8 cellular contexts compared by ENCODE assay signal in the genomic region with DNA sequence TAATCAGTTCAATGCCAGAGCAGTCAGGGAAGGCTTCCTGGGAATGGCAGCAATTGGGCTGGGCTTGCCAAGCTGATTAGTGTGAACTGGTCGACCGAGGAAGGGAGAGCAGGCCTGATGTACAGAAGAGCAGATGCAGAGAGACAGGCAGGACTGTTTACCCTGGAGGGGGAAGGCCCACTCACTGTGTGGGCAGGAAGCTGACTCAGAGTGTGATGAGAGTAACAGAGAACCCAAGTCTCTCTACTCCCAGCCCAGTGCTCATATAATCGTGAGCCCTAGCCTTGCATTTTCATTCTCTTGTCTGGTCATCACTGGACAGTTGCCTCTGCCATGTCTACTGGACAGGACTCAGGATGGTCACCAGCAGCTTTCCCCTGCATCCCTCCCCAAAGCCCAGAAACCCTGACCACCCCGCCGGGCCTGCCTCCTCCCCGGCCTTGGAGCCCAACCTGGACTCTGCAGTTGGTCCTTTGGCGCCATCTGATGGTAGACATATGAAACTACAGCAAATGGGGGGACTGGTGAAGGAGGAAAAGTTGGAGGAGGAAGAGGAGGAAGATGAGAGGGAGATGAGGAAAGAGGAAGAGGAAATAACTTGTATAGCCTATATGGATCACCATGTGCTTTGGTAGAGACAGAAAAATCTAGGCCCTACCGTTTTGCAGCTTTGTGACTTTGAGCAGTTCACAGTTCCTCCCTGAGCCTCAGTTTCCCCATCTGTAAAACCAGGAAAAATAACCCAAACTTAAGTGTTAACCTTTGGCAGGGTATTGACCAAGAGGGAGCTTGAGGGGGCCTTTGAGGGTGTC. TPM values are rescaled to one million over a fixed set of nuclear protein-coding genes. Genes with fewer than 3 reads are reported as not detected.
DNase-seq lines count a peak whose midpoint lies in the region; ATAC-seq, FAIRE-seq and TF ChIP-seq lines count a peak whose summit lies in the region.

No MANE protein-coding gene starts in this region.

- H3K4me1 Mint-ChIP-seq in CD14-positive monocyte = peaks cover 26% of the 10 kb centered on the region
- peaks cover 26% of the 10 kb centered on the region for H3K4me1 Mint-ChIP-seq in activated T-helper 1 cell treated with anti-CD3 and anti-CD28 coated beads, Interleukin-12 subunit alpha, Interleukin-12 subunit beta, Interleukin-2, Interleukin-4 antibody, amounts not matched to agents 30 ng/mL and 10 ng/mL and 1 ng/mL, durations not matched to agents 14 hours and 24 hours and 36 hours (ENCODE audit: low read depth)

- H3K36me3 Mint-ChIP-seq in CD14-positive monocyte = no peaks in the 10 kb centered on the region
- no peaks in the 10 kb centered on the region for H3K36me3 Mint-ChIP-seq in activated T-helper 1 cell treated with anti-CD3 and anti-CD28 coated beads, Interleukin-12 subunit alpha, Interleukin-12 subunit beta, Interleukin-2, Interleukin-4 antibody, amounts not matched to agents 30 ng/mL and 10 ng/mL and 1 ng/mL, durations not matched to agents 14 hours and 24 hours and 36 hours (ENCODE audit: low read depth)

- H3K9ac ChIP-seq in parathyroid adenoma = no peak overlapping the region

- H3K27ac Mint-ChIP-seq in CD14-positive monocyte = peak overlapping the region in 1 of 7 donors; percentile 57
- peak overlapping the region; percentile 0 for H3K27ac Mint-ChIP-seq in activated T-helper 1 cell treated with anti-CD3 and anti-CD28 coated beads, Interleukin-12 subunit alpha, Interleukin-12 subunit beta, Interleukin-2, Interleukin-4 antibody, amounts not matched to agents 30 ng/mL and 10 ng/mL and 1 ng/mL, durations not matched to agents 14 hours and 24 hours and 36 hours

- H3K36me3 ChIP-seq in parathyroid adenoma (ENCODE audit: control insufficient read depth, insufficient read depth, low read length) = no peaks in the 10 kb centered on the region

- no peak for FAIRE-seq in RCC 7860 (lab: Jason Lieb, UNC)

- ATAC-seq in GM19035 (IDR thresholded peaks at IDR 0.05; ENCODE audit: unreplicated experiment) (peak; percentile 54), HG03342 (IDR thresholded peaks at IDR 0.05; ENCODE audit: unreplicated experiment) (no peak)

- H3K4me3 ChIP-seq in parathyroid adenoma (ENCODE audit: low read depth, low read length) = no peak overlapping the region

- no peak overlapping the region for H2AFZ ChIP-seq in parathyroid adenoma

- H3K27me3 ChIP-seq in parathyroid adenoma (ENCODE audit: control insufficient read depth, insufficient read depth, low read length) = no peaks in the 10 kb centered on the region

- intact Hi-C loops in CD14-positive monocyte (cut with micrococcal nuclease) = no loop called here
- intact Hi-C loops in activated T-helper 1 cell treated with anti-CD3 and anti-CD28 coated beads, Interleukin-12 subunit alpha, Interleukin-12 subunit beta, Interleukin-2, Interleukin-4 antibody, amounts not matched to agents 30 ng/mL and 10 ng/mL and 1 ng/mL, durations not matched to agents 14 hours and 24 hours and 36 hours (cut with micrococcal nuclease) = loop anchor here (1.0 to 5.0 kb wide), 5 partner anchors 153 to 536 kb away; partner anchors contain the start of genes CD82, TP53I11 and TSPAN18

- TF ChIP-seq CTCF in CD14-positive monocyte (IDR thresholded peaks at IDR 0.05) = peak; percentile 98
- TF ChIP-seq CTCF in parathyroid adenoma (IDR thresholded peaks at IDR 0.05) = peak; percentile 82

- peaks cover 0 to 3% (median 0%) of the 10 kb centered on the region in 7 donors for H3K9me3 Mint-ChIP-seq in CD14-positive monocyte
- H3K9me3 Mint-ChIP-seq in activated T-helper 1 cell treated with anti-CD3 and anti-CD28 coated beads, Interleukin-12 subunit alpha, Interleukin-12 subunit beta, Interleukin-2, Interleukin-4 antibody, amounts not matched to agents 30 ng/mL and 10 ng/mL and 1 ng/mL, durations not matched to agents 14 hours and 24 hours and 36 hours = no peaks in the 10 kb centered on the region

- H3K4me2 ChIP-seq in parathyroid adenoma (ENCODE audit: low read length) = no peak overlapping the region

- no peaks in the 10 kb centered on the region for H3K9me3 ChIP-seq in parathyroid adenoma (ENCODE audit: control insufficient read depth, low read length)

- peak overlapping the region; percentile 51 to 76 for H3K4me3 Mint-ChIP-seq in CD14-positive monocyte
- H3K4me3 Mint-ChIP-seq in activated T-helper 1 cell treated with anti-CD3 and anti-CD28 coated beads, Interleukin-12 subunit alpha, Interleukin-12 subunit beta, Interleukin-2, Interleukin-4 antibody, amounts not matched to agents 30 ng/mL and 10 ng/mL and 1 ng/mL, durations not matched to agents 14 hours and 24 hours and 36 hours = peak overlapping the region; percentile 65

- H3K27ac ChIP-seq in parathyroid adenoma = no peak overlapping the region

- DNase-seq in CD14-positive monocyte (ENCODE audit: low spot score) = no peak
- DNase-seq in HPDE6-E6E7 (ENCODE audit: extremely low spot score) = peak; percentile 68
- peak; percentile 61 for DNase-seq in RCC 7860 (ENCODE audit: low spot score)
- peak; percentile 55 for DNase-seq in activated T-helper 1 cell treated with anti-CD3 and anti-CD28 coated beads, Interleukin-12 subunit alpha, Interleukin-12 subunit beta, Interleukin-2, Interleukin-4 antibody, amounts not matched to agents 30 ng/mL and 10 ng/mL and 1 ng/mL, durations not matched to agents 14 hours and 24 hours and 36 hours (ENCODE audit: low spot score)
- DNase-seq in fibroblast of the conjunctiva (ENCODE audit: low read depth) = peak; percentile 65

- H3K4me1 ChIP-seq in parathyroid adenoma = no peaks in the 10 kb centered on the region

- no peaks in the 10 kb centered on the region for H3K79me2 ChIP-seq in parathyroid adenoma

- H3K27me3 Mint-ChIP-seq in CD14-positive monocyte (ENCODE audit: low read depth in 3 of 3) = peaks cover 3 to 12% (median 11%) of the 10 kb centered on the region in 3 donors
- peaks cover 21% of the 10 kb centered on the region for H3K27me3 Mint-ChIP-seq in activated T-helper 1 cell treated with anti-CD3 and anti-CD28 coated beads, Interleukin-12 subunit alpha, Interleukin-12 subunit beta, Interleukin-2, Interleukin-4 antibody, amounts not matched to agents 30 ng/mL and 10 ng/mL and 1 ng/mL, durations not matched to agents 14 hours and 24 hours and 36 hours (ENCODE audit: insufficient read depth)

RNA-seq across cellular contexts. Expression of gene PRDM11, which starts 43.4 kb away (rescaled TPM):
- under 1 TPM in 1 of 2 donors, not detected in 1; 0.48 TPM for polyA plus RNA-seq in CD14-positive monocyte
- total RNA-seq in activated T-helper 1 cell treated with anti-CD3 and anti-CD28 coated beads, Interleukin-12 subunit alpha, Interleukin-12 subunit beta, Interleukin-2, Interleukin-4 antibody, amounts not matched to agents 30 ng/mL and 10 ng/mL and 1 ng/mL, durations not matched to agents 14 hours and 24 hours and 36 hours = 1.3 and 2.2 TPM in 2 replicates
